Comparison of ENCODE assay signal across 26 cellular contexts in genomic region chr5:177228751-177229150, GRCh38.
"Had no signal": no experiment of that assay in that cellular context is flagged by ENCODE, and none has a peak within 500 bp of the region (broad histone marks: within the 10 kb centered on the region; RNA-seq: fewer than 3 reads in every experiment).

No MANE protein-coding gene starts in this region.

- H2AFZ ChIP-seq: parathyroid adenoma had no signal

- DNase-seq: activated CD4-positive, alpha-beta T cell treated with anti-CD3 and anti-CD28 coated beads for 4 hours; activated CD4-positive, alpha-beta T cell treated with anti-CD3 and anti-CD28 coated beads, Interleukin-2, amount 50 U/mL, for 4 hours; activated effector memory CD4-positive, alpha-beta T cell treated with Interleukin-2 at 50 U/mL for 16 hours; activated naive CD4-positive, alpha-beta T cell treated with Interleukin-2 at 50 U/mL for 16 hours; activated T-cell treated with anti-CD3 and anti-CD28 coated beads for 4 hours; aorta; body of pancreas; cerebellar nuclear complex; effector memory CD8-positive, alpha-beta T cell; foreskin fibroblast; heart left ventricle; naive B cell; nephron progenitor cell; stimulated activated naive CD4-positive, alpha-beta T cell; T-helper 9 cell; testis; transverse colon had no signal

- H3K4me3 ChIP-seq: body of pancreas, cardiac muscle cell, coronary artery, heart left ventricle, right atrium auricular region, smooth muscle cell, testis, transverse colon had no signal

- H3K27ac ChIP-seq: body of pancreas, coronary artery, heart left ventricle, parathyroid adenoma, right atrium auricular region, testis, transverse colon, VCaP had no signal

- H3K4me1 Mint-ChIP-seq: mesothelial cell of epicardium had no signal

- H3K9me3 Mint-ChIP-seq: effector memory CD8-positive, alpha-beta T cell; mesothelial cell of epicardium; naive B cell; nephron progenitor cell; T-helper 1 cell treated with Interleukin-12 subunit alpha and Interleukin-12 subunit beta and Interleukin-4 antibody, amounts not matched to agents 30 μg/mL and 1 μg/mL, for 36 hours had no signal

- H3K36me3 Mint-ChIP-seq: activated naive CD8-positive, alpha-beta T cell had no signal

- H3K9ac ChIP-seq: parathyroid adenoma had no signal

- H3K27ac Mint-ChIP-seq: activated naive CD8-positive, alpha-beta T cell; mesothelial cell of epicardium; nephron progenitor cell had no signal

- H3K4me2 ChIP-seq: smooth muscle cell had no signal

- H3K4me3 Mint-ChIP-seq: activated naive CD8-positive, alpha-beta T cell; effector memory CD8-positive, alpha-beta T cell; mesothelial cell of epicardium; naive B cell; nephron progenitor cell; T-helper 1 cell treated with Interleukin-12 subunit alpha and Interleukin-12 subunit beta and Interleukin-4 antibody, amounts not matched to agents 30 μg/mL and 1 μg/mL, for 36 hours had no signal

- H3K9me3 ChIP-seq: body of pancreas, heart left ventricle, right atrium auricular region, testis, transverse colon had no signal

- ATAC-seq: body of pancreas; effector memory CD8-positive, alpha-beta T cell; heart left ventricle had no signal

- H3K36me3 ChIP-seq: cardiac muscle cell had no signal

- H3K27me3 ChIP-seq: body of pancreas, cardiac muscle cell, heart left ventricle, right atrium auricular region, testis, transverse colon had no signal

- H3K27me3 Mint-ChIP-seq: activated naive CD8-positive, alpha-beta T cell; effector memory CD8-positive, alpha-beta T cell; naive B cell had no signal
